ENCODE assay signal across 8 cellular contexts in genomic region chr22:36363378-36363931, GRCh38. TPM values are rescaled to one million over a fixed set of nuclear protein-coding genes. Genes with fewer than 3 reads are reported as not detected.
A peak's percentile ranks its signal among the peaks of the same experiment; 100 is the strongest.
DNase-seq lines count a peak whose midpoint lies in the region; ATAC-seq and TF ChIP-seq lines count a peak whose summit lies in the region.

No MANE protein-coding gene starts in this region.

- H3K4me1 ChIP-seq in liver (ENCODE audit: control insufficient read depth in 4 of 4, insufficient read depth in 4 of 4, low read length in 3 of 4), result peaks cover 34 to 80% (median 67%) of the 10 kb centered on the region in 4 donors
- H3K4me1 ChIP-seq in tibial artery, result peaks cover 5 to 100% (median 99%) of the 10 kb centered on the region in 4 donors
- peaks cover 73% of the 10 kb centered on the region for H3K4me1 ChIP-seq in MM.1S (ENCODE audit: low read length)

- TF ChIP-seq CTCF in liver (IDR thresholded peaks at IDR 0.05; ENCODE audit: low read depth, low read length, missing input control) (no peak), tibial artery (IDR thresholded peaks at IDR 0.05) (no peak), MM.1S (IDR thresholded peaks at IDR 0.05; ENCODE audit: low read length) (no peak)

- no peak overlapping the region for H3K4me2 ChIP-seq in MM.1S (ENCODE audit: low read depth, low read length)

- peak overlapping the region; percentile 62 to 77 for H3K27ac ChIP-seq in liver (ENCODE audit: low read depth in 1 of 2, low read length in 2 of 2)
- peak overlapping the region; percentile 95 for H3K27ac ChIP-seq in tibial artery
- no peak overlapping the region for H3K27ac ChIP-seq in MM.1S (ENCODE audit: low read length)

- H3K9ac ChIP-seq in liver (ENCODE audit: low read depth in 1 of 2, low read length in 2 of 2) (no peak overlapping the region), MM.1S (ENCODE audit: low read length) (no peak overlapping the region)

- intact Hi-C loops in activated T-helper 2 cell treated with anti-CD3 and anti-CD28 coated beads, Interferon-gamma antibody, Interleukin-2, Interleukin-4, amounts not matched to agents 10 μg/mL and 5 μg/mL and 100 μg/mL, durations not matched to agents 14 hours and 24 hours and 36 hours (cut with micrococcal nuclease), result no loop called here
- intact Hi-C loops in tibial artery (cut with DNase I; ENCODE audit: low total_unique reads), result no loop called here

- H3K79me2 ChIP-seq in MM.1S (ENCODE audit: low read length), result peaks cover 100% of the 10 kb centered on the region

- peaks cover 24% of the 10 kb centered on the region for H3F3A ChIP-seq in MM.1S (ENCODE audit: insufficient read depth, low read length)

- no peak for ATAC-seq in activated T-cell treated with anti-CD3 and anti-CD28 coated beads, Interleukin-2, amount 50 U/mL, for 4 hours
- no peak for ATAC-seq in GM18517 (IDR thresholded peaks at IDR 0.05; ENCODE audit: unreplicated experiment)

- no peak for DNase-seq in activated T-cell treated with anti-CD3 and anti-CD28 coated beads, Interleukin-2, amount 50 U/mL, for 4 hours
- DNase-seq in activated T-cell treated with anti-CD3 and anti-CD28 coated beads, Interleukin-2, amount 50 U/mL, for 48 hours, result no peak
- no peak for DNase-seq in activated T-helper 2 cell treated with anti-CD3 and anti-CD28 coated beads, Interferon-gamma antibody, Interleukin-2, Interleukin-4, amounts not matched to agents 10 μg/mL and 5 μg/mL and 100 μg/mL, durations not matched to agents 14 hours and 24 hours and 36 hours (ENCODE audit: low spot score)
- DNase-seq in tibial artery, result no peak
- DNase-seq in MM.1S, result no peak
- no peak for DNase-seq in cerebellum (ENCODE audit: low spot score)

- TF ChIP-seq RAD21 in liver (IDR thresholded peaks at IDR 0.05), result no peak

- H3K27me3 ChIP-seq in liver (ENCODE audit: control insufficient read depth in 4 of 4, insufficient read depth in 4 of 4, low read length in 3 of 4) (no peaks in the 10 kb centered on the region), tibial artery (no peaks in the 10 kb centered on the region), MM.1S (replicated peaks; ENCODE audit: insufficient read depth, low read length) (no peaks in the 10 kb centered on the region)

- no peaks in the 10 kb centered on the region for H3K9me3 Mint-ChIP-seq in activated T-cell treated with anti-CD3 and anti-CD28 coated beads, Interleukin-2, amount 50 U/mL, for 4 hours
- H3K9me3 Mint-ChIP-seq in activated T-helper 2 cell treated with anti-CD3 and anti-CD28 coated beads, Interferon-gamma antibody, Interleukin-2, Interleukin-4, amounts not matched to agents 10 μg/mL and 5 μg/mL and 100 μg/mL, durations not matched to agents 14 hours and 24 hours and 36 hours, result no peaks in the 10 kb centered on the region

- H3K36me3 ChIP-seq in liver (ENCODE audit: control insufficient read depth in 4 of 4, insufficient read depth in 3 of 4, low read depth in 1 of 4, low read length in 3 of 4) (no peaks in the 10 kb centered on the region), tibial artery (peaks cover 0 to 6% (median 0%) of the 10 kb centered on the region in 3 donors), MM.1S (replicated peaks; ENCODE audit: insufficient read depth, low read length) (peaks cover 10% of the 10 kb centered on the region; the same call in 1 of the 2 replicates)

- H2AFZ ChIP-seq in MM.1S (ENCODE audit: low read length), result no peak overlapping the region

- no peak overlapping the region for H3K4me3 ChIP-seq in liver (ENCODE audit: low read depth in 1 of 3, low read length in 3 of 3)
- no peak overlapping the region for H3K4me3 ChIP-seq in tibial artery
- no peak overlapping the region for H3K4me3 ChIP-seq in MM.1S (ENCODE audit: low read length)

- no peaks in the 10 kb centered on the region for H3K27me3 Mint-ChIP-seq in activated T-cell treated with anti-CD3 and anti-CD28 coated beads, Interleukin-2, amount 50 U/mL, for 4 hours (ENCODE audit: low read depth)
- H3K27me3 Mint-ChIP-seq in activated T-helper 2 cell treated with anti-CD3 and anti-CD28 coated beads, Interferon-gamma antibody, Interleukin-2, Interleukin-4, amounts not matched to agents 10 μg/mL and 5 μg/mL and 100 μg/mL, durations not matched to agents 14 hours and 24 hours and 36 hours (ENCODE audit: low read depth), result no peaks in the 10 kb centered on the region

- 48% methylated on average over 4 of the region's 4 CpGs for whole genome bisulfite sequencing in liver

- H3K27ac Mint-ChIP-seq in activated T-helper 2 cell treated with anti-CD3 and anti-CD28 coated beads, Interferon-gamma antibody, Interleukin-2, Interleukin-4, amounts not matched to agents 10 μg/mL and 5 μg/mL and 100 μg/mL, durations not matched to agents 14 hours and 24 hours and 36 hours, result peak overlapping the region; percentile 93

- H3K4me3 Mint-ChIP-seq in activated T-cell treated with anti-CD3 and anti-CD28 coated beads, Interleukin-2, amount 50 U/mL, for 4 hours, result peak overlapping the region; percentile 68
- H3K4me3 Mint-ChIP-seq in activated T-helper 2 cell treated with anti-CD3 and anti-CD28 coated beads, Interferon-gamma antibody, Interleukin-2, Interleukin-4, amounts not matched to agents 10 μg/mL and 5 μg/mL and 100 μg/mL, durations not matched to agents 14 hours and 24 hours and 36 hours (ENCODE audit: low read depth), result peak overlapping the region; percentile 68

- no peaks in the 10 kb centered on the region for H3K9me2 ChIP-seq in MM.1S (replicated peaks; ENCODE audit: insufficient read depth, low read length)

- H3K9me3 ChIP-seq in liver (ENCODE audit: control insufficient read depth in 4 of 4, low read length in 3 of 4) (no peaks in the 10 kb centered on the region), tibial artery (no peaks in the 10 kb centered on the region), MM.1S (replicated peaks; ENCODE audit: insufficient read depth, low read length) (no peaks in the 10 kb centered on the region)

- H3K36me3 Mint-ChIP-seq in activated T-cell treated with anti-CD3 and anti-CD28 coated beads, Interleukin-2, amount 50 U/mL, for 4 hours (ENCODE audit: insufficient read depth), result peaks cover 20% of the 10 kb centered on the region
- peaks cover 60% of the 10 kb centered on the region for H3K36me3 Mint-ChIP-seq in activated T-helper 2 cell treated with anti-CD3 and anti-CD28 coated beads, Interferon-gamma antibody, Interleukin-2, Interleukin-4, amounts not matched to agents 10 μg/mL and 5 μg/mL and 100 μg/mL, durations not matched to agents 14 hours and 24 hours and 36 hours (ENCODE audit: low read depth)

- peaks cover 97% of the 10 kb centered on the region for H3K4me1 Mint-ChIP-seq in activated T-cell treated with anti-CD3 and anti-CD28 coated beads, Interleukin-2, amount 50 U/mL, for 4 hours (ENCODE audit: low read depth)
- H3K4me1 Mint-ChIP-seq in activated T-helper 2 cell treated with anti-CD3 and anti-CD28 coated beads, Interferon-gamma antibody, Interleukin-2, Interleukin-4, amounts not matched to agents 10 μg/mL and 5 μg/mL and 100 μg/mL, durations not matched to agents 14 hours and 24 hours and 36 hours (ENCODE audit: low read depth), result peaks cover 80% of the 10 kb centered on the region

- H4K20me1 ChIP-seq in MM.1S (ENCODE audit: insufficient read depth, low read length), result peaks cover 94% of the 10 kb centered on the region

TF ChIP-seq in liver, 16 proteins besides CTCF, POLR2A, EP300 and RAD21 (continues in another document):
- no peak for TF ChIP-seq TAF1 (conservative IDR thresholded peaks at IDR 0.05)
- TF ChIP-seq, protein P1, sequence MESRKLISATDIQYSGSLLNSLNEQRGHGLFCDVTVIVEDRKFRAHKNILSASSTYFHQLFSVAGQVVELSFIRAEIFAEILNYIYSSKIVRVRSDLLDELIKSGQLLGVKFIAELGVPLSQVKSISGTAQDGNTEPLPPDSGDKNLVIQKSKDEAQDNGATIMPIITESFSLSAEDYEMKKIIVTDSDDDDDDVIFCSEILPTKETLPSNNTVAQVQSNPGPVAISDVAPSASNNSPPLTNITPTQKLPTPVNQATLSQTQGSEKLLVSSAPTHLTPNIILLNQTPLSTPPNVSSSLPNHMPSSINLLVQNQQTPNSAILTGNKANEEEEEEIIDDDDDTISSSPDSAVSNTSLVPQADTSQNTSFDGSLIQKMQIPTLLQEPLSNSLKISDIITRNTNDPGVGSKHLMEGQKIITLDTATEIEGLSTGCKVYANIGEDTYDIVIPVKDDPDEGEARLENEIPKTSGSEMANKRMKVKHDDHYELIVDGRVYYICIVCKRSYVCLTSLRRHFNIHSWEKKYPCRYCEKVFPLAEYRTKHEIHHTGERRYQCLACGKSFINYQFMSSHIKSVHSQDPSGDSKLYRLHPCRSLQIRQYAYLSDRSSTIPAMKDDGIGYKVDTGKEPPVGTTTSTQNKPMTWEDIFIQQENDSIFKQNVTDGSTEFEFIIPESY (IDR thresholded peaks at IDR 0.05), result no peak
- peak; percentile 81 for TF ChIP-seq FOXA2 (IDR thresholded peaks at IDR 0.05)
- TF ChIP-seq SP1 (IDR thresholded peaks at IDR 0.05), result no peak
- peak in 1 of 2 donors; percentile 38 for TF ChIP-seq RXRA (IDR thresholded peaks at IDR 0.05)

RNA-seq across cellular contexts. Expression of gene MYH9, which starts 24.3 kb away (rescaled TPM):
- 100 to 1,000 TPM; 673 to 753 (median 716) TPM for total RNA-seq in activated T-cell treated with anti-CD3 and anti-CD28 coated beads, Interleukin-2, amount 50 U/mL, for 4 hours
- total RNA-seq in activated T-helper 2 cell treated with anti-CD3 and anti-CD28 coated beads, Interferon-gamma antibody, Interleukin-2, Interleukin-4, amounts not matched to agents 10 μg/mL and 5 μg/mL and 100 μg/mL, durations not matched to agents 14 hours and 24 hours and 36 hours, result 619 and 645 TPM in 2 replicates
- total RNA-seq in liver, result 100 to 1,000 TPM; 123 to 150 TPM
- polyA plus RNA-seq in liver, result 10 to 100 TPM; 32.3 to 74.1 TPM
- 38.6 TPM for total RNA-seq in cerebellum
